Comparison of ENCODE assay signal across 8 cellular contexts in genomic region chr2:126776701-126777619, GRCh38.
A peak's percentile ranks its signal among the peaks of the same experiment; 100 is the strongest.
DNase-seq lines count a peak whose midpoint lies in the region; TF ChIP-seq lines count a peak whose summit lies in the region.

No MANE protein-coding gene starts in this region.

- H3K4me1 ChIP-seq in right atrium auricular region (peaks cover 0 to 6% of the 10 kb centered on the region in 2 donors), prostate gland (replicated peaks) (no peaks in the 10 kb centered on the region), urinary bladder (ENCODE audit: insufficient read depth) (no peaks in the 10 kb centered on the region)

- TF ChIP-seq POLR2A in prostate gland (IDR thresholded peaks at IDR 0.05) = no peak

- intact Hi-C loops in prostate gland (cut with DNase I) = loop anchor here (2.0 to 5.0 kb wide), 2 partner anchors 120 to 248 kb away; partner anchors contain the start of gene GYPC

- peak overlapping the region; percentile 67 for H3K4me3 ChIP-seq in H7 (ENCODE audit: insufficient read depth, low read depth, low read length)
- peak overlapping the region; percentile 36 for H3K4me3 ChIP-seq in LNCaP clone FGC (ENCODE audit: low read depth, low read length)
- peak overlapping the region; percentile 39 to 63 for H3K4me3 ChIP-seq in right atrium auricular region
- peak overlapping the region; percentile 32 to 34 for H3K4me3 ChIP-seq in prostate gland
- peak overlapping the region; percentile 47 for H3K4me3 ChIP-seq in urinary bladder (ENCODE audit: low read depth, low read length)

- peak overlapping the region; percentile 2 for H3K27ac ChIP-seq in angular gyrus (ENCODE audit: low read depth, low read length)
- peak overlapping the region; percentile 62 to 70 for H3K27ac ChIP-seq in right atrium auricular region
- peak overlapping the region in 1 of 2 donors; percentile 39 for H3K27ac ChIP-seq in prostate gland
- no peak overlapping the region for H3K27ac ChIP-seq in urinary bladder (ENCODE audit: low read depth)

- no peaks in the 10 kb centered on the region for H3K36me3 ChIP-seq in H7 (replicated peaks; ENCODE audit: control insufficient read depth, insufficient read depth, low read length)
- H3K36me3 ChIP-seq in right atrium auricular region = no peaks in the 10 kb centered on the region
- H3K36me3 ChIP-seq in prostate gland = no peaks in the 10 kb centered on the region
- no peaks in the 10 kb centered on the region for H3K36me3 ChIP-seq in urinary bladder (ENCODE audit: insufficient read depth)

- TF ChIP-seq CTCF in LNCaP clone FGC (IDR thresholded peaks at IDR 0.05; ENCODE audit: control insufficient read depth, extremely low read depth, insufficient read depth) (peak; percentile 93), right atrium auricular region (IDR thresholded peaks at IDR 0.05) (peak; percentile 68 to 93), prostate gland (IDR thresholded peaks at IDR 0.05) (peak; percentile 55 to 84 (median 72))

- 1% methylated on average over 62 of the region's 66 CpGs for WGBS in prostate gland
- under 1% methylated on average over 66 of the region's 66 CpGs for WGBS in urinary bladder

- no peaks in the 10 kb centered on the region for H3K9me3 ChIP-seq in right atrium auricular region
- no peaks in the 10 kb centered on the region for H3K9me3 ChIP-seq in prostate gland

- peaks cover 8% of the 10 kb centered on the region for H3K27me3 ChIP-seq in H7 (ENCODE audit: control insufficient read depth, insufficient read depth, low read length)
- no peaks in the 10 kb centered on the region for H3K27me3 ChIP-seq in right atrium auricular region
- H3K27me3 ChIP-seq in prostate gland (replicated peaks; ENCODE audit: insufficient read depth) = no peaks in the 10 kb centered on the region

- peak; percentile 6 for DNase-seq in GM04503 (ENCODE audit: low read depth)
- peak; percentile 93 for DNase-seq in H7
- DNase-seq in LNCaP clone FGC (ENCODE audit: low read depth) = peak; percentile 4
- peak; percentile 58 to 73 (median 64) for DNase-seq in T-helper 2 cell
- peak; percentile 84 for DNase-seq in right atrium auricular region (ENCODE audit: low spot score)
- peak; percentile 63 for DNase-seq in prostate gland (ENCODE audit: low spot score)

Comparison
In these comparisons a context has a peak if more than half of its experiments do, and no peak if none do; other contexts are left out.
1. DNase-seq: peak in every context shown above with its lines; median percentile 93 in H7; 84 in right atrium auricular region; 64 in T-helper 2 cell; 63 in prostate gland; 6 in GM04503; 4 in LNCaP clone FGC.